8 cellular contexts compared by ENCODE assay signal in genomic region chr6:20688710-20689500, GRCh38.
DNase-seq lines count a peak whose midpoint lies in the region; ATAC-seq lines count a peak whose summit lies in the region.

No MANE protein-coding gene starts in this region.

- in situ Hi-C loops in ACHN (cut with HindIII; ENCODE audit: low pct_ligation_motif_present, low pct_unique_long_range_greater_than_20kb, low sequenced_read_pairs), result no loop called here

- H3K36me3 ChIP-seq in H7 (replicated peaks; ENCODE audit: control insufficient read depth, insufficient read depth, low read length), result no peaks in the 10 kb centered on the region

- peak; percentile 39 for DNase-seq in ACHN
- peak; percentile 69 for DNase-seq in OCI-M1 (lab: John Stamatoyannopoulos, UW)
- DNase-seq in myocyte (ENCODE audit: low read depth), result peak; percentile 30
- no peak for DNase-seq in H7
- DNase-seq in germinal center (ENCODE audit: low spot score), result no peak
- no peak for DNase-seq in stimulated activated CD4-positive, alpha-beta T cell treated with anti-CD3 and anti-CD28 coated beads, Interleukin-12 subunit alpha, Interleukin-12 subunit beta, amount 100 ng/mL, for 4 hours

- H3K27me3 ChIP-seq in H7 (ENCODE audit: control insufficient read depth, insufficient read depth, low read length), result no peaks in the 10 kb centered on the region

- ATAC-seq in GM19025 (IDR thresholded peaks at IDR 0.05; ENCODE audit: low read depth, unreplicated experiment) (peak; percentile 76), HG03064 (IDR thresholded peaks at IDR 0.05; ENCODE audit: low read depth, unreplicated experiment) (peak; percentile 82)

- H3K4me3 ChIP-seq in H7 (ENCODE audit: insufficient read depth, low read depth, low read length), result no peak overlapping the region

Comparison
In these comparisons a context has a peak if more than half of its experiments do, and no peak if none do; other contexts are left out.
1. DNase-seq: peak in ACHN (single experiment), OCI-M1 (single experiment) and myocyte (single experiment); none in H7 (single experiment), germinal center (single experiment) and stimulated activated CD4-positive, alpha-beta T cell treated with anti-CD3 and anti-CD28 coated beads, Interleukin-12 subunit alpha, Interleukin-12 subunit beta, amount 100 ng/mL, for 4 hours (single experiment).